ENCODE assay signal across 11 cellular contexts in the genomic region with DNA sequence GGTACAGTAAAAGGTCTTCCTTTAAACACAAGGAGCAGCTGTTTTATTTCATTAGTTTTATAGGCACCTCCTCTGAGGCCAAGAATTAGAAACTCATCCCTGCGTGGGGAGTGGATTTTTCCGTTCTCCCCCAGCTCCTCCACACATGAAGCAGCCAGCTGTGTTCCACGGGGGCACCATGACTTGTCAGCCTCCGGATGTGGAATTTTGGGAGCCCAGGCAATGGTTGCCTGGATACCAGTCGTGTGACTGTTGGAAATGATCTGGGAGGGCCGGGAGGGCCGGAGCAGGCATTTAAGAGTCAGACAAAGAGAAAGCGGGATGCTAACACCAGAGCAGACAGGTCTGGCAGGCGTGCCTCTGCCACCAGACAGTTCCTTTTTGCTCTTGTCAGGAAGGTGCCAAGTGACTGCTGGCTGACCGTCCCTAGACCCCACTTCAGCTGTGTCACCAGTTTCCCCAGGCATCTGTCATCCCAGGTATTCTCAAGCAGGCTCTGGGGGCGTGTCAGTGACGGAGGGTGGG. TPM values are rescaled to one million over a fixed set of nuclear protein-coding genes. Genes with fewer than 3 reads are reported as not detected.
A peak's percentile ranks its signal among the peaks of the same experiment; 100 is the strongest.
DNase-seq lines count a peak whose midpoint lies in the region; TF ChIP-seq lines count a peak whose summit lies in the region.
"Had no signal": no experiment of that assay in that cellular context is flagged by ENCODE, and none has a peak within 500 bp of the region (broad histone marks: within the 10 kb centered on the region; RNA-seq: fewer than 3 reads in every experiment).

No MANE protein-coding gene starts in this region.

- TF ChIP-seq CTCF in WERI-Rb-1 (IDR thresholded peaks at IDR 0.05; ENCODE audit: low read depth, low read length), result no peak
- no peak for TF ChIP-seq CTCF in fibroblast of mammary gland (conservative IDR thresholded peaks at IDR 0.05; ENCODE audit: control insufficient read depth, insufficient read depth, low read depth, low read length)
- no peak for TF ChIP-seq CTCF in tibial nerve (IDR thresholded peaks at IDR 0.05)
- TF ChIP-seq CTCF in MM.1S (IDR thresholded peaks at IDR 0.05; ENCODE audit: low read length), result no peak

- no peak for TF ChIP-seq POLR2A in tibial nerve (IDR thresholded peaks at IDR 0.05)

- H3K79me2 ChIP-seq in MM.1S (ENCODE audit: low read length), result no peaks in the 10 kb centered on the region

- no peaks in the 10 kb centered on the region for H4K20me1 ChIP-seq in MM.1S (ENCODE audit: insufficient read depth, low read length)

- peak; percentile 46 for DNase-seq in WERI-Rb-1
- DNase-seq in fibroblast of mammary gland (ENCODE audit: low read depth), result peak; percentile 64
- DNase-seq in tibial nerve (ENCODE audit: low spot score in 2 of 2), result peak; percentile 44 to 53
- DNase-seq in stimulated activated CD4-positive, alpha-beta T cell treated with anti-CD3 and anti-CD28 coated beads, Interleukin-4, amount 100 ng/mL, for 4 hours, result no peak
- DNase-seq in cerebellum (ENCODE audit: low spot score), result no peak
- no peak for DNase-seq in MM.1S
- DNase-seq in T-helper 1 cell, result no peak
- DNase-seq: activated B cell treated with CpG ODN at 0.5 μM for 24 hours, islet precursor cell, PC-3 had no signal

- no peak for TF ChIP-seq EP300 in tibial nerve (IDR thresholded peaks at IDR 0.05)

- no peaks in the 10 kb centered on the region for H3K9me2 ChIP-seq in MM.1S (replicated peaks; ENCODE audit: insufficient read depth, low read length)

- H3F3A ChIP-seq in MM.1S (ENCODE audit: insufficient read depth, low read length), result no peaks in the 10 kb centered on the region

- no peaks in the 10 kb centered on the region for H3K9me3 ChIP-seq in WERI-Rb-1 (ENCODE audit: severe bottlenecking)
- no peaks in the 10 kb centered on the region for H3K9me3 ChIP-seq in mucosa of stomach (ENCODE audit: control insufficient read depth, low read length)
- no peaks in the 10 kb centered on the region for H3K9me3 ChIP-seq in tibial nerve
- H3K9me3 ChIP-seq in MM.1S (replicated peaks; ENCODE audit: insufficient read depth, low read length), result no peaks in the 10 kb centered on the region

- H2AFZ ChIP-seq in MM.1S (ENCODE audit: low read length), result no peak overlapping the region

- H3K4me3 ChIP-seq in WERI-Rb-1 (ENCODE audit: low read depth, low read length) (no peak overlapping the region), fibroblast of mammary gland (ENCODE audit: control insufficient read depth, low read depth, low read length) (no peak overlapping the region), mucosa of stomach (ENCODE audit: low read length) (no peak overlapping the region), tibial nerve (no peak overlapping the region), MM.1S (ENCODE audit: low read length) (no peak overlapping the region)

- peak overlapping the region; percentile 55 for H3K27ac ChIP-seq in WERI-Rb-1
- H3K27ac ChIP-seq in tibial nerve, result peak overlapping the region; percentile 10 to 77 (median 70)
- H3K27ac ChIP-seq in MM.1S (ENCODE audit: low read length), result no peak overlapping the region

- H3K9ac ChIP-seq in mucosa of stomach (ENCODE audit: low read length), result peak overlapping the region; percentile 6
- H3K9ac ChIP-seq in MM.1S (ENCODE audit: low read length), result no peak overlapping the region

- WGBS in tibial nerve, 2 donors, result 46 to 50% methylated on average over 10 to 12 of the region's 12 CpGs

- H3K36me3 ChIP-seq in WERI-Rb-1, result peaks cover 59% of the 10 kb centered on the region
- no peaks in the 10 kb centered on the region for H3K36me3 ChIP-seq in mucosa of stomach (ENCODE audit: control insufficient read depth, insufficient read depth, low read length)
- H3K36me3 ChIP-seq in tibial nerve, result peaks cover 0 to 40% (median 7%) of the 10 kb centered on the region in 3 donors
- H3K36me3 ChIP-seq in MM.1S (replicated peaks; ENCODE audit: insufficient read depth, low read length), result no peaks in the 10 kb centered on the region; the same call in 1 of the 2 replicates

- H3K27me3 ChIP-seq in WERI-Rb-1 (ENCODE audit: insufficient read depth, low read depth, severe bottlenecking) (no peaks in the 10 kb centered on the region), mucosa of stomach (ENCODE audit: control insufficient read depth, insufficient read depth, low read length) (no peaks in the 10 kb centered on the region), tibial nerve (no peaks in the 10 kb centered on the region), MM.1S (replicated peaks; ENCODE audit: insufficient read depth, low read length) (no peaks in the 10 kb centered on the region)

- H3K4me1 ChIP-seq in mucosa of stomach (ENCODE audit: control insufficient read depth, insufficient read depth, low read length) (peaks cover 9% of the 10 kb centered on the region), tibial nerve (peaks cover 0 to 46% (median 22%) of the 10 kb centered on the region in 4 donors), MM.1S (ENCODE audit: low read length) (no peaks in the 10 kb centered on the region)

- H3K4me2 ChIP-seq in MM.1S (ENCODE audit: low read depth, low read length), result no peak overlapping the region

RNA-seq across cellular contexts. Expression of a gene that starts 15.9 kb away (rescaled TPM):
- 10 to 100 TPM; 10.4 to 39.6 (median 24.9) TPM for total RNA-seq in tibial nerve
- 10.1 TPM for total RNA-seq in cerebellum

RNA-seq across cellular contexts. Expression of a gene that starts 34.9 kb away (rescaled TPM):
- total RNA-seq in tibial nerve, result 10 to 100 TPM; 44.7 to 47.6 (median 46.2) TPM
- total RNA-seq in cerebellum, result 34.0 TPM

RNA-seq across cellular contexts. Expression of a gene that starts 37.0 kb away (rescaled TPM):
- total RNA-seq in tibial nerve (10 to 100 TPM in 2 of 4 donors, 1 to 10 TPM in 2; 3.5 to 13.5 (median 10.0) TPM), cerebellum (5.6 TPM)

RNA-seq across cellular contexts. Expression of a gene that starts 55.8 kb away (rescaled TPM):
- total RNA-seq in tibial nerve (under 1 TPM in 2 of 4 donors, not detected in 2; 0.30 to 0.59 TPM), cerebellum (2.5 TPM)

Comparison
In these comparisons a context has a peak if more than half of its experiments do, and no peak if none do; other contexts are left out.
1. DNase-seq: peak in WERI-Rb-1 (single experiment), fibroblast of mammary gland (single experiment) and tibial nerve (2 of 2); none in stimulated activated CD4-positive, alpha-beta T cell treated with anti-CD3 and anti-CD28 coated beads, Interleukin-4, amount 100 ng/mL, for 4 hours (0 of 2), cerebellum (single experiment), MM.1S (single experiment) and T-helper 1 cell (0 of 5).